ENCODE assay signal across 2 cellular contexts in genomic region chr4:17647176-17647806, GRCh38.
TF ChIP-seq lines count a peak whose summit lies in the region.

No MANE protein-coding gene starts in this region.

TF ChIP-seq in HepG2, 621 proteins besides CTCF, POLR2A, EP300 and RAD21:
- TF ChIP-seq ZNF121 (CRISPR knock-in tag; IDR thresholded peaks at IDR 0.05) (peak; percentile 57), NFRKB (IDR thresholded peaks at IDR 0.05) (no peak)

TF ChIP-seq in HEK293, 187 proteins besides CTCF, POLR2A, EP300 and RAD21:
- TF ChIP-seq SP2 (tag by site-specific recombination; IDR thresholded peaks at IDR 0.05) (no peak), ZNF121 (tag by site-specific recombination; IDR thresholded peaks at IDR 0.05) (peak; percentile 52; the same call in 1 of the 2 replicates), ZNF394 (tag by site-specific recombination; IDR thresholded peaks at IDR 0.05; ENCODE audit: borderline replicate concordance) (no peak)
TF ChIP-seq in HEK293: peak in this region for 1.
